Comparison of ENCODE assay signal across 8 cellular contexts in genomic region chr22:41940853-41941765, GRCh38. TPM values are rescaled to one million over a fixed set of nuclear protein-coding genes. Genes with fewer than 3 reads are reported as not detected.
DNase-seq lines count a peak whose midpoint lies in the region; ATAC-seq and TF ChIP-seq lines count a peak whose summit lies in the region.

No MANE protein-coding gene starts in this region.

- ATAC-seq in HG02623 (IDR thresholded peaks at IDR 0.05; ENCODE audit: unreplicated experiment) (peak; percentile 32), right lobe of liver (peak; percentile 95 to 98 (median 96))

- H3K4me1 ChIP-seq in right lobe of liver = peaks cover 0 to 4% (median 0%) of the 10 kb centered on the region in 4 donors

- peak overlapping the region; percentile 13 for H3K27ac ChIP-seq in cingulate gyrus (ENCODE audit: low read depth, low read length)
- H3K27ac ChIP-seq in right lobe of liver = peak overlapping the region in 1 of 3 donors; percentile 8

- no peaks in the 10 kb centered on the region for H3K9me3 ChIP-seq in right lobe of liver

- no peaks in the 10 kb centered on the region for H3K36me3 ChIP-seq in right lobe of liver

- intact Hi-C loops in right lobe of liver (cut with DNase I) = loop anchor here (5.0 to 10.0 kb wide), 2 partner anchors 124 to 196 kb away; no protein-coding TSS in a partner anchor

- WGBS in right lobe of liver (ENCODE audit: insufficient coverage, low coverage, low lambda C conversion rate, missing lambda C conversion rate) = 41% methylated on average over 6 of the region's 13 CpGs

- TF ChIP-seq CTCF in right lobe of liver (IDR thresholded peaks at IDR 0.05) = peak; percentile 90 to 97 (median 92)

- DNase-seq in ELF-1 (ENCODE audit: low read depth, low spot score) (peak; percentile 90), NCI-H226 (peak; percentile 28), right lobe of liver (peak; percentile 79 to 85 (median 82)), OCI-M2 (lab: John Stamatoyannopoulos, UW; ENCODE audit: unreplicated experiment) (no peak)
- DNase-seq in activated CD4-positive, alpha-beta T cell treated with anti-CD3 and anti-CD28 coated beads for 4 hours = peak; percentile 80 to 84
- DNase-seq in stimulated activated CD4-positive, alpha-beta T cell treated with anti-CD3 and anti-CD28 coated beads, Interleukin-4, amount 100 ng/mL, for 1 hour = peak; percentile 85

- no peaks in the 10 kb centered on the region for H3K27me3 ChIP-seq in right lobe of liver

- TF ChIP-seq POLR2A in right lobe of liver (IDR thresholded peaks at IDR 0.05) = no peak

- no peak overlapping the region for H3K4me3 ChIP-seq in right lobe of liver

RNA-seq across cellular contexts. Expression of gene CENPM, which starts 5.8 kb away (rescaled TPM):
- total RNA-seq in right lobe of liver = 1 to 10 TPM in 2 of 6 experiments, under 1 TPM in 2, not detected in 2; 0.29 to 3.7 (median 1.8) TPM

RNA-seq across cellular contexts. Expression of gene TNFRSF13C, which starts 14.5 kb away (rescaled TPM):
- total RNA-seq in right lobe of liver = under 1 TPM in 4 of 6 experiments, not detected in 2; 0.04 to 0.22 (median 0.18) TPM

RNA-seq across cellular contexts. Expression of gene SHISA8, which starts 26.2 kb away (rescaled TPM):
- total RNA-seq in right lobe of liver = not detected

RNA-seq across cellular contexts. Expression of gene SEPTIN3, which starts 28.1 kb away (rescaled TPM):
- total RNA-seq in right lobe of liver = under 1 TPM in 3 of 6 experiments, not detected in 3; 0.06 to 0.16 (median 0.07) TPM
